Comparison of ENCODE assay signal across 31 cellular contexts in the genomic region with DNA sequence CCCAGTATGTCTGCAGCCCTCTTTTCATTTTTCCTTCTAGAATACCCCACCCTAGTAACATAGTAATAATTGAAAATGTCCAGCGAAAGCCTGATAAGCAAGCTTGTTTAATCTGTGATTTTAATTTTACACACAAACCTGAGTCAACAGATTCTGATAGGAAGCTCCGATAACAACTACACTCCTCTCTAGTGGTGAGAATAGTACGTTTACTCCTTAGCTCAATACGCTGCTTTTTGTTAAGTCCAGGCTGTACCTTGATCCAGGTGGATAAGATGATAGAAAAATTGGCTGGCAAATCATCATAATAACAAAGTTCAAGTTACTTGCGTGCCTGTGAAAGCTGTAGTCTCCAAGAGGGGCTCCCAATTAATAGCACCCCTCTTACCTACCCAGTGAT. TPM values are rescaled to one million over a fixed set of nuclear protein-coding genes. Genes with fewer than 3 reads are reported as not detected.
"Had no signal": no experiment of that assay in that cellular context is flagged by ENCODE, and none has a peak within 500 bp of the region (broad histone marks: within the 10 kb centered on the region; RNA-seq: fewer than 3 reads in every experiment).

No MANE protein-coding gene starts in this region.

- H3K4me2 ChIP-seq: neural progenitor cell had no signal

- H3K27me3 ChIP-seq: heart right ventricle, left lung, neural progenitor cell, neutrophil, right atrium auricular region, right lobe of liver, spleen, testis, thyroid gland, vagina had no signal

- H3K27ac ChIP-seq: heart right ventricle, left lung, lower lobe of right lung, neural progenitor cell, neutrophil, parathyroid adenoma, right atrium auricular region, right lobe of liver, spleen, testis, thyroid gland, vagina had no signal

- H3K4me3 ChIP-seq: heart right ventricle, left lung, lower lobe of right lung, neural progenitor cell, right atrium auricular region, right lobe of liver, spleen, testis, thyroid gland, vagina had no signal

- H3K36me3 ChIP-seq: heart right ventricle, left lung, lower lobe of right lung, neural progenitor cell, neutrophil, right atrium auricular region, right lobe of liver, spleen, thyroid gland, vagina had no signal

- ATAC-seq: heart right ventricle; left cardiac atrium; left lung; lower lobe of right lung; natural killer cell; stimulated activated memory B cell treated with anti-CD40 and anti-IgM and Interleukin-4, amounts not matched to agents 10 μg/mL and 1 μg/mL and 100 μg/mL, for 72 hours; stimulated activated naive CD8-positive, alpha-beta T cell treated with anti-CD3 and anti-CD28 coated beads, Interleukin-15, amount 100 ng/mL, for 72 hours had no signal

- H3K9me3 ChIP-seq: heart right ventricle, left lung, lower lobe of right lung, neutrophil, right atrium auricular region, right lobe of liver, spleen, testis, thyroid gland, vagina had no signal

- FAIRE-seq: keratinocyte had no signal

- H3K4me1 ChIP-seq: neural progenitor cell, parathyroid adenoma, right atrium auricular region, spleen, testis, vagina had no signal

- DNase-seq: heart right ventricle; hippocampal formation; kidney glomerular epithelial cell; left cardiac atrium; left lung; lower lobe of right lung; mammary epithelial cell; mesenchymal stem cell; naive B cell; natural killer cell; nephron progenitor cell; occipital lobe; right lobe of liver; spleen; stimulated activated CD4-positive, alpha-beta T cell treated with anti-CD3 and anti-CD28 coated beads, Interleukin-4, amount 100 ng/mL, for 4 hours; stimulated activated CD8-positive, alpha-beta memory T cell treated with anti-CD3 and anti-CD28 coated beads, Interleukin-4, amount 100 ng/mL, for 48 hours; stimulated activated naive CD4-positive, alpha-beta T cell treated with Interleukin-2 at 50 U/mL for 16 hours; stimulated activated naive CD8-positive, alpha-beta T cell treated with anti-CD3 and anti-CD28 coated beads, Interleukin-15, amount 100 ng/mL, for 72 hours; testis; thyroid gland had no signal

RNA-seq across cellular contexts. Expression of a gene that starts 31.3 kb away (rescaled TPM):
- total RNA-seq: left cardiac atrium, liver, natural killer cell, osteocyte, pulmonary artery endothelial cell, right atrium auricular region, thyroid gland, urinary bladder, vagina had no signal
- polyA plus RNA-seq: heart right ventricle, spleen, urinary bladder had no signal
